ENCODE assay signal across 21 cellular contexts in genomic region chr9:136062657-136063439, GRCh38.
"Had no signal": no experiment of that assay in that cellular context is flagged by ENCODE, and none has a peak within 500 bp of the region (broad histone marks: within the 10 kb centered on the region; RNA-seq: fewer than 3 reads in every experiment).

No MANE protein-coding gene starts in this region.

- H3K27me3 ChIP-seq: adrenal gland, cardiac muscle cell, dorsolateral prefrontal cortex, foreskin keratinocyte, right lobe of liver had no signal

- H3K4me3 ChIP-seq: adrenal gland, cardiac muscle cell, dorsolateral prefrontal cortex, prostate gland, right lobe of liver, thoracic aorta had no signal

- H3K36me3 Mint-ChIP-seq: activated naive CD4-positive, alpha-beta T cell treated with anti-CD3 and anti-CD28 coated beads, Interleukin-2, amount 50 U/mL, for 72 hours had no signal

- H3K9me3 ChIP-seq: adrenal gland, prostate gland, right lobe of liver, thoracic aorta had no signal

- H3K9me3 Mint-ChIP-seq: activated naive CD4-positive, alpha-beta T cell treated with anti-CD3 and anti-CD28 coated beads, Interleukin-2, amount 50 U/mL, for 72 hours; activated T-cell treated with anti-CD3 and anti-CD28 coated beads, Interleukin-2, amount 50 U/mL, for 72 hours; stimulated activated effector memory CD8-positive, alpha-beta T cell treated with anti-CD3 and anti-CD28 coated beads, Interleukin-12 subunit alpha, Interleukin-12 subunit beta, amount 100 ng/mL, for 72 hours had no signal

- H3K27ac ChIP-seq: adrenal gland, cardiac muscle cell, dorsolateral prefrontal cortex, foreskin keratinocyte, prostate gland, right lobe of liver, thoracic aorta, VCaP had no signal

- DNase-seq: activated CD4-positive, alpha-beta T cell treated with anti-CD3 and anti-CD28 coated beads, Interleukin-2, amount 50 U/mL, for 4 hours; activated gamma-delta T cell treated with Interleukin-2 at 50 U/mL for 16 hours; activated T-cell treated with anti-CD3 and anti-CD28 coated beads, Interleukin-2, amount 50 U/mL, for 72 hours; adrenal gland; glutamatergic neuron; hypothalamus; midbrain; occipital lobe; stimulated activated CD4-positive, alpha-beta T cell treated with anti-CD3 and anti-CD28 coated beads, Interleukin-4, amount 100 ng/mL, for 24 hours had no signal

- H3K4me3 Mint-ChIP-seq: activated T-cell treated with anti-CD3 and anti-CD28 coated beads, Interleukin-2, amount 50 U/mL, for 72 hours; nephron; stimulated activated effector memory CD8-positive, alpha-beta T cell treated with anti-CD3 and anti-CD28 coated beads, Interleukin-12 subunit alpha, Interleukin-12 subunit beta, amount 100 ng/mL, for 72 hours; T-helper 1 cell treated with Interleukin-12 subunit alpha and Interleukin-12 subunit beta and Interleukin-4 antibody, amounts not matched to agents 30 μg/mL and 1 μg/mL, for 36 hours had no signal

- H3K36me3 ChIP-seq: cardiac muscle cell, prostate gland had no signal

- H3K4me1 ChIP-seq: prostate gland, right lobe of liver had no signal

- ATAC-seq: activated naive CD4-positive, alpha-beta T cell treated with anti-CD3 and anti-CD28 coated beads, Interleukin-2, amount 50 U/mL, for 72 hours; activated T-cell treated with anti-CD3 and anti-CD28 coated beads, Interleukin-2, amount 50 U/mL, for 72 hours; foreskin keratinocyte; left lobe of liver; right lobe of liver; stimulated activated effector memory CD8-positive, alpha-beta T cell treated with anti-CD3 and anti-CD28 coated beads, Interleukin-12 subunit alpha, Interleukin-12 subunit beta, amount 100 ng/mL, for 72 hours had no signal

- H3K27ac Mint-ChIP-seq: activated naive CD4-positive, alpha-beta T cell treated with anti-CD3 and anti-CD28 coated beads, Interleukin-2, amount 50 U/mL, for 72 hours; activated T-cell treated with anti-CD3 and anti-CD28 coated beads, Interleukin-2, amount 50 U/mL, for 72 hours; nephron; stimulated activated effector memory CD8-positive, alpha-beta T cell treated with anti-CD3 and anti-CD28 coated beads, Interleukin-12 subunit alpha, Interleukin-12 subunit beta, amount 100 ng/mL, for 72 hours; T-helper 1 cell treated with Interleukin-12 subunit alpha and Interleukin-12 subunit beta and Interleukin-4 antibody, amounts not matched to agents 30 μg/mL and 1 μg/mL, for 36 hours had no signal
